ENCODE assay signal across 8 cellular contexts in the genomic region with DNA sequence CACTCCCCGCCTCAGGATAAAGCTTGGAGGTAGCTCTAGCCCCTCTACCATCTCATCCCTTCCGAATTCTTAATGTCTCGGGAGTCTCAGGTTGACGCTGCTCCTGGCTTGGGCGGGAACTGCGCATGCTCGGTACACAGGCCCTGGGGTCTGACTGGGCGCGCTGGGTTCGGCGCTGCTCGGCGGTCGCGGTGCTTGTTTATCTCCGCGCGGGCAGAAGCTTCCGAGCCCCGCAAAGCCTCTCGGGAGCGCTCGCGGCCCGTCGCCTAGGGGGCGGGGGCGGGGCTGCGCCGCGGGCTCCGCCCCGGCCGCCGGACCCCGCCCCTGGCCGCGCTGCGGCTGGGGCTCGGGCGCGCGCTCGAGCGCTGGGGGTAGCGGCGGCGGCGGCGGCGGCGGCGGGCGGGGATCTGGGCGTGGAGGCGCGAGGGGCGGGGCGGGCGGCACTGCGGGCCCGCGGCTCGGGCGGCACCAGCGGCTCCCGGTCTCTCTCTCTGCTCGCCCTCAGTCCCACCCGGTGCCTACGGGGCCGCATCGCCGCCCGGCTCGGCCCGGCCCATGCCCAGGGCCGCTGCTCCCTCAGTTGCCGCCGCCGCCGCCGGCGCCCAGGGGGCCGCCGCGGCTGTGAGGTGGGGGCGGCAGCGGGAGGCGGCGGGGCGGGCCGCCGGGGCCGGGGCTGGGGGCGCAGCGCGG. TPM values are rescaled to one million over a fixed set of nuclear protein-coding genes. Genes with fewer than 3 reads are reported as not detected.
DNase-seq lines count a peak whose midpoint lies in the region; FAIRE-seq and TF ChIP-seq lines count a peak whose summit lies in the region.

TSS of gene RAP2A (plus strand) at position 443 of the 690 bp plus-strand sequence. CDS start 302 bp downstream, outside the sequence.

- H3K79me2 ChIP-seq in Loucy (ENCODE audit: insufficient read depth, low read length), result peaks cover 56% of the 10 kb centered on the region

- peak; percentile 57 for TF ChIP-seq POLR2A in H54 (IDR thresholded peaks at IDR 0.05; ENCODE audit: low read depth, low read length)

- no peaks in the 10 kb centered on the region for H3K36me3 ChIP-seq in Loucy (ENCODE audit: insufficient read depth, low read length)

- peaks cover 3% of the 10 kb centered on the region for H3K27me3 Mint-ChIP-seq in nephron progenitor cell (ENCODE audit: low read depth, poor library complexity)
- peaks cover 2% of the 10 kb centered on the region for H3K27me3 Mint-ChIP-seq in stimulated activated naive CD8-positive, alpha-beta T cell treated with anti-CD3 and anti-CD28 coated beads, Interleukin-15, Interleukin-2, amounts not matched to agents 100 ng/mL and 50 ng/mL, for 24 hours

- peak within 1 kb of the TSS; percentile 97 for H3K9ac ChIP-seq in Loucy (ENCODE audit: low read depth, low read length, poor library complexity, severe bottlenecking)

- no peaks in the 10 kb centered on the region for H3K9me3 ChIP-seq in Loucy (ENCODE audit: insufficient read depth, low read depth, low read length)

- H3K27me3 ChIP-seq in Loucy (ENCODE audit: insufficient read depth, low read length, poor library complexity, severe bottlenecking), result no peaks in the 10 kb centered on the region

- no peaks in the 10 kb centered on the region for H3K9me2 ChIP-seq in Loucy (replicated peaks; ENCODE audit: low read depth, low read length)

- peak within 1 kb of the TSS; percentile 82 for H2AFZ ChIP-seq in Loucy (ENCODE audit: low read length)

- no peak for TF ChIP-seq CTCF in Loucy (conservative IDR thresholded peaks at IDR 0.05; ENCODE audit: low read length)
- no peak for TF ChIP-seq CTCF in fibroblast of the aortic adventitia (IDR thresholded peaks at IDR 0.05; ENCODE audit: insufficient read depth, low read length)
- TF ChIP-seq CTCF in nephron progenitor cell (IDR thresholded peaks at IDR 0.05), result no peak

- peaks cover 2% of the 10 kb centered on the region; the same call in 1 of the 2 replicates for H3F3A ChIP-seq in Loucy (ENCODE audit: low read depth)

- H3K4me3 Mint-ChIP-seq in nephron progenitor cell, result peak within 1 kb of the TSS; percentile 97
- peak within 1 kb of the TSS; percentile 97 for H3K4me3 Mint-ChIP-seq in stimulated activated naive CD8-positive, alpha-beta T cell treated with anti-CD3 and anti-CD28 coated beads, Interleukin-15, Interleukin-2, amounts not matched to agents 100 ng/mL and 50 ng/mL, for 24 hours

- H3K27ac Mint-ChIP-seq in nephron progenitor cell, result peak within 1 kb of the TSS; percentile 100
- H3K27ac Mint-ChIP-seq in stimulated activated naive CD8-positive, alpha-beta T cell treated with anti-CD3 and anti-CD28 coated beads, Interleukin-15, Interleukin-2, amounts not matched to agents 100 ng/mL and 50 ng/mL, for 24 hours, result peak within 1 kb of the TSS; percentile 100

- DNase-seq in Daoy (ENCODE audit: low read depth) (peak; percentile 91), H54 (ENCODE audit: insufficient read length, low spot score) (peak; percentile 77), SHP77 (lab: John Stamatoyannopoulos, UW) (peak; percentile 90 to 96), fibroblast of the aortic adventitia (ENCODE audit: low read depth) (peak; percentile 91), nephron progenitor cell (peak; percentile 93)
- peak; percentile 84 for DNase-seq in activated effector memory CD4-positive, alpha-beta T cell treated with Interleukin-2 at 50 U/mL for 16 hours

- H3K4me1 ChIP-seq in Loucy (ENCODE audit: insufficient read depth, low read length, poor library complexity, severe bottlenecking), result peaks cover 69% of the 10 kb centered on the region

- peaks cover 51% of the 10 kb centered on the region for H3K4me1 Mint-ChIP-seq in nephron progenitor cell
- peaks cover 33% of the 10 kb centered on the region for H3K4me1 Mint-ChIP-seq in stimulated activated naive CD8-positive, alpha-beta T cell treated with anti-CD3 and anti-CD28 coated beads, Interleukin-15, Interleukin-2, amounts not matched to agents 100 ng/mL and 50 ng/mL, for 24 hours (ENCODE audit: low read depth)

- H3K9me3 Mint-ChIP-seq in nephron progenitor cell, result peaks cover 8% of the 10 kb centered on the region
- no peaks in the 10 kb centered on the region for H3K9me3 Mint-ChIP-seq in stimulated activated naive CD8-positive, alpha-beta T cell treated with anti-CD3 and anti-CD28 coated beads, Interleukin-15, Interleukin-2, amounts not matched to agents 100 ng/mL and 50 ng/mL, for 24 hours

- no peaks in the 10 kb centered on the region for H3K36me3 Mint-ChIP-seq in nephron progenitor cell (ENCODE audit: low read depth)
- no peaks in the 10 kb centered on the region for H3K36me3 Mint-ChIP-seq in stimulated activated naive CD8-positive, alpha-beta T cell treated with anti-CD3 and anti-CD28 coated beads, Interleukin-15, Interleukin-2, amounts not matched to agents 100 ng/mL and 50 ng/mL, for 24 hours (ENCODE audit: low read depth)

- peak within 1 kb of the TSS; percentile 97 for H3K4me2 ChIP-seq in Loucy (ENCODE audit: low read depth, low read length, poor library complexity, severe bottlenecking)

- H4K20me1 ChIP-seq in Loucy (ENCODE audit: insufficient read depth, low read length, poor library complexity, severe bottlenecking), result peaks cover 32% of the 10 kb centered on the region

- FAIRE-seq in H54 (lab: Jason Lieb, UNC), result peak; percentile 71

- H3K4me3 ChIP-seq in Loucy (ENCODE audit: low read length, poor library complexity, severe bottlenecking) (peak within 1 kb of the TSS; percentile 96), fibroblast of the aortic adventitia (ENCODE audit: low read depth, low read length) (peak within 1 kb of the TSS; percentile 91)

RNA-seq across cellular contexts. Expression of gene RAP2A, which starts in this region (rescaled TPM):
- 9.9 and 10.1 TPM in 2 replicates for total RNA-seq in Daoy (2014; rRNA removed; shearing (Covaris generic))
- 18.3 and 29.0 TPM in 2 replicates for total RNA-seq in fibroblast of the aortic adventitia (ENCODE audit: low replicate concordance)

Comparison
In these comparisons a context has a peak if more than half of its experiments do, and no peak if none do; other contexts are left out.
1. Peak in every context shown above with its lines: DNase-seq and H3K4me3 ChIP-seq.